8 cellular contexts compared by ENCODE assay signal in genomic region chr3:148435534-148435933, GRCh38.
"Had no signal": no experiment of that assay in that cellular context is flagged by ENCODE, and none has a peak within 500 bp of the region (broad histone marks: within the 10 kb centered on the region; RNA-seq: fewer than 3 reads in every experiment).

No MANE protein-coding gene starts in this region.

- DNase-seq: GDM1, GF-D8 had no signal

- FAIRE-seq: G401.6, GM12878, GM12891, GM12892, GM18507, GM19239 had no signal

- H3K4me3 ChIP-seq: GM12878 had no signal

- ATAC-seq: GM12878 had no signal
